Comparison of ENCODE assay signal across 15 cellular contexts in the genomic region with DNA sequence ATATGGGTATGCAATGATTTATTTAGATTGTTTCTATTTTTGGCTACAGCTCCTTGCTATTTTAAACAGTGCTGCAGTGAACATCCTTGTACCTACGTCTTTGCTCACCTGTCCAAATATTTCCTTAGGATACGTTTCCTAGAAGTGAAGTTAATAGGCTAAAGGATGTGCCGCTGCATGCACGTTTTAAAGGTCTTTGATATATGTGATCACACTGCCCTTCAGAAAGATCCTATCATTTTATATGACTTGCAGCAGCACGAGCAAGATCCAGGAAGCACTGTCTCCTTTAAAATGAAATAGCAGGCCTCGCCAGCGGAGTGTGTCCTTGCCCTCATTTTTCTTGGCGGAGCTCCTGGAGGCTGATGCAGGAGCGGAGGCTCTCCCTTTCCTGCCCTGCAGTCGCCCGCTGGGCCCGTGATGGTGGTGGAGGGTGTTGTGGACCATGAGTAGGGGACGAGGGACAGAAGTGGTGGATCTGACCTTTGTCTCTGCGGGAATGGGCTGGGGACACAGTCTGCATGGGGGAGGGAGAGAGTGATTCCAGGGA. TPM values are rescaled to one million over a fixed set of nuclear protein-coding genes. Genes with fewer than 3 reads are reported as not detected.
DNase-seq lines count a peak whose midpoint lies in the region; ATAC-seq, FAIRE-seq and TF ChIP-seq lines count a peak whose summit lies in the region.
"Had no signal": no experiment of that assay in that cellular context is flagged by ENCODE, and none has a peak within 500 bp of the region (broad histone marks: within the 10 kb centered on the region; RNA-seq: fewer than 3 reads in every experiment).

No MANE protein-coding gene starts in this region.

- H3K27ac ChIP-seq in right atrium auricular region (no peak overlapping the region), H1 (ENCODE audit: low read depth, low read length) (no peak overlapping the region), mesenchymal stem cell (ENCODE audit: low read length, poor library complexity, severe bottlenecking) (no peak overlapping the region)
- H3K27ac ChIP-seq: SK-N-MC, transverse colon had no signal

- TF ChIP-seq CTCF in right atrium auricular region (IDR thresholded peaks at IDR 0.05) (no peak), H1 (IDR thresholded peaks at IDR 0.05; ENCODE audit: control extremely low read depth in 1 of 3, insufficient read depth in 1 of 3, low read depth in 1 of 3, low read length in 3 of 3) (no peak)

- no peak overlapping the region for H3K27ac Mint-ChIP-seq in effector memory CD8-positive, alpha-beta T cell
- H3K27ac Mint-ChIP-seq: activated CD8-positive, alpha-beta memory T cell treated with anti-CD3 and anti-CD28 coated beads, Interleukin-2, amount 10 ng/mL, durations not matched to agents 7 days and 5 days; activated naive CD4-positive, alpha-beta T cell treated with anti-CD3 and anti-CD28 coated beads, Interleukin-2, amount 10 ng/mL, durations not matched to agents 7 days and 5 days had no signal

- H3K4me3 Mint-ChIP-seq in effector memory CD8-positive, alpha-beta T cell = no peak overlapping the region
- H3K4me3 Mint-ChIP-seq: activated CD8-positive, alpha-beta memory T cell treated with anti-CD3 and anti-CD28 coated beads, Interleukin-2, amount 10 ng/mL, durations not matched to agents 7 days and 5 days; activated naive CD4-positive, alpha-beta T cell treated with anti-CD3 and anti-CD28 coated beads, Interleukin-2, amount 10 ng/mL, durations not matched to agents 7 days and 5 days had no signal

- H3K4me1 Mint-ChIP-seq in effector memory CD8-positive, alpha-beta T cell (ENCODE audit: low read depth in 2 of 2) = no peaks in the 10 kb centered on the region
- H3K4me1 Mint-ChIP-seq: activated CD8-positive, alpha-beta memory T cell treated with anti-CD3 and anti-CD28 coated beads, Interleukin-2, amount 10 ng/mL, durations not matched to agents 7 days and 5 days; activated naive CD4-positive, alpha-beta T cell treated with anti-CD3 and anti-CD28 coated beads, Interleukin-2, amount 10 ng/mL, durations not matched to agents 7 days and 5 days had no signal

- no peak overlapping the region for H2BK20ac ChIP-seq in H1 (ENCODE audit: low read length)

- H3K4me2 ChIP-seq in H1 (ENCODE audit: insufficient read depth in 1 of 2, low read depth in 2 of 2, low read length in 2 of 2) (no peak overlapping the region), mesenchymal stem cell (ENCODE audit: low read length, poor library complexity, severe bottlenecking) (no peak overlapping the region)

- H3K79me1 ChIP-seq in H1 (ENCODE audit: low read depth, low read length) = no peaks in the 10 kb centered on the region
- no peaks in the 10 kb centered on the region for H3K79me1 ChIP-seq in mesenchymal stem cell (replicated peaks; ENCODE audit: low read length, poor library complexity, severe bottlenecking)

- no peak overlapping the region for H3K56ac ChIP-seq in H1 (replicated peaks; ENCODE audit: insufficient read length, low read depth, low read length)

- H3K4me3 ChIP-seq in right atrium auricular region (no peak overlapping the region), H1 (ENCODE audit: extremely low read depth in 1 of 4, insufficient read depth in 2 of 4, low read depth in 3 of 4, low read length in 4 of 4) (no peak overlapping the region), mesenchymal stem cell (ENCODE audit: insufficient read depth in 1 of 2, low read depth in 1 of 2, low read length in 2 of 2) (peak overlapping the region in 1 of 2 experiments; percentile 42)
- H3K4me3 ChIP-seq: SK-N-MC, transverse colon had no signal

- TF ChIP-seq POLR2A in H1 (IDR thresholded peaks at IDR 0.05; ENCODE audit: control extremely low read depth in 1 of 2, low read depth in 2 of 2, low read length in 2 of 2) (no peak), H54 (IDR thresholded peaks at IDR 0.05; ENCODE audit: low read depth, low read length) (no peak)

- 90% methylated on average over 14 of the region's 14 CpGs; no CpG with 5 or more reads in 1 of the 2 experiments for WGBS in H1 (ENCODE audit: extremely low coverage in 1 of 2, insufficient coverage in 1 of 2, insufficient read length in 1 of 2, insufficient replicate concordance in 2 of 2, low coverage in 1 of 2, low lambda C conversion rate in 2 of 2, missing lambda C conversion rate in 1 of 2), 2 experiments
- WGBS in mesenchymal stem cell = 86% methylated on average over 14 of the region's 14 CpGs

- no peaks in the 10 kb centered on the region for H3K27me3 ChIP-seq in right atrium auricular region
- H3K27me3 ChIP-seq in H1 (replicated peaks in 1 of 4; ENCODE audit: control insufficient read depth in 3 of 4, extremely low read depth in 1 of 4, insufficient read depth in 3 of 4, low read length in 3 of 4) = no peaks in the 10 kb centered on the region; a peak in 1 of 7 replicates
- H3K27me3 ChIP-seq in mesenchymal stem cell (ENCODE audit: control insufficient read depth in 1 of 2, insufficient read depth in 1 of 2, low read length in 2 of 2) = peaks cover 10 to 52% of the 10 kb centered on the region in 2 experiments
- H3K27me3 ChIP-seq: transverse colon had no signal

- H2BK12ac ChIP-seq in H1 (ENCODE audit: low read depth, low read length) (no peak overlapping the region), mesenchymal stem cell (ENCODE audit: low read length in 2 of 2) (no peak overlapping the region)

- H3K36me3 ChIP-seq in right atrium auricular region (no peaks in the 10 kb centered on the region), H1 (ENCODE audit: control insufficient read depth in 2 of 4, insufficient read depth in 4 of 4, low read length in 3 of 4) (peaks cover 0 to 3% (median 0%) of the 10 kb centered on the region in 4 experiments; a peak in 1 of 8 replicates), mesenchymal stem cell (ENCODE audit: control insufficient read depth in 1 of 2, insufficient read depth in 2 of 2, low read depth in 1 of 2, low read length in 2 of 2) (no peaks in the 10 kb centered on the region)
- H3K36me3 ChIP-seq: transverse colon had no signal

- 0 out of 4 replicates have a peak, but pooled peaks of 1 of the 2 experiments have one; percentile 1 for TF ChIP-seq RAD21 in H1 (IDR thresholded peaks at IDR 0.05 in 1 of 2, conservative IDR thresholded peaks at IDR 0.05 in 1 of 2; ENCODE audit: low read depth in 2 of 2, low read length in 2 of 2)

- no peak overlapping the region for H2AK5ac ChIP-seq in H1 (ENCODE audit: low read depth, low read length)
- H2AK5ac ChIP-seq in mesenchymal stem cell (ENCODE audit: low read length, severe bottlenecking) = no peak overlapping the region

- POLR2A ChIA-PET in H1 (lab: Charles Lee; ENCODE audit: partially characterized antibody) = interaction anchor here (0.6 kb wide), 1 partner anchor 22 kb away, joined by 4 read pairs; no protein-coding TSS in a partner anchor

- H4K91ac ChIP-seq in H1 (replicated peaks; ENCODE audit: insufficient read length, low read length) (peak overlapping the region; percentile 65), mesenchymal stem cell (ENCODE audit: low read length) (peak overlapping the region; percentile 27)

- FAIRE-seq in H1 (lab: Jason Lieb, UNC) (no peak), H54 (lab: Jason Lieb, UNC) (no peak)
- FAIRE-seq: GM12892 had no signal

- H3K4ac ChIP-seq in H1 (replicated peaks; ENCODE audit: insufficient read length, low read depth, low read length) (no peak overlapping the region), mesenchymal stem cell (ENCODE audit: low read depth in 1 of 2, low read length in 2 of 2) (no peak overlapping the region)

- no peak overlapping the region for H2AFZ ChIP-seq in H1 (ENCODE audit: low read length)
- H2AFZ ChIP-seq in mesenchymal stem cell (ENCODE audit: low read depth, low read length) = no peak overlapping the region

- intact Hi-C loops in Right ventricle myocardium superior (cut with DNase I) = no loop called here

- no peak overlapping the region for H3K14ac ChIP-seq in H1 (ENCODE audit: insufficient read length)
- H3K14ac ChIP-seq in mesenchymal stem cell (ENCODE audit: low read length in 2 of 2) = no peak overlapping the region

- H3K23ac ChIP-seq in H1 (ENCODE audit: insufficient read length) (no peak overlapping the region), mesenchymal stem cell (ENCODE audit: low read length in 2 of 2) (no peak overlapping the region)

- H4K8ac ChIP-seq in H1 (ENCODE audit: extremely low read depth, insufficient read depth, low read length) (peak overlapping the region; percentile 76; the same call in 1 of the 2 replicates), mesenchymal stem cell (ENCODE audit: low read length) (no peak overlapping the region)

- ATAC-seq in Right ventricle myocardium superior (ENCODE audit: poor library complexity) = peak; percentile 55
- no peak for ATAC-seq in effector memory CD8-positive, alpha-beta T cell (replicated peaks)
- ATAC-seq: activated CD8-positive, alpha-beta memory T cell treated with anti-CD3 and anti-CD28 coated beads, Interleukin-2, amount 10 ng/mL, durations not matched to agents 7 days and 5 days had no signal

- H3K79me2 ChIP-seq in H1 (ENCODE audit: control insufficient read depth in 1 of 2, insufficient read depth in 2 of 2, low read length in 2 of 2) = no peaks in the 10 kb centered on the region

- no peaks in the 10 kb centered on the region for H3K36me3 Mint-ChIP-seq in effector memory CD8-positive, alpha-beta T cell (ENCODE audit: insufficient read depth)
- H3K36me3 Mint-ChIP-seq: activated CD8-positive, alpha-beta memory T cell treated with anti-CD3 and anti-CD28 coated beads, Interleukin-2, amount 10 ng/mL, durations not matched to agents 7 days and 5 days; activated naive CD4-positive, alpha-beta T cell treated with anti-CD3 and anti-CD28 coated beads, Interleukin-2, amount 10 ng/mL, durations not matched to agents 7 days and 5 days had no signal

- H3K4me1 ChIP-seq in right atrium auricular region (peaks cover 0 to 7% of the 10 kb centered on the region in 2 donors), H1 (replicated peaks in 1 of 4; ENCODE audit: control insufficient read depth in 3 of 4, insufficient read depth in 4 of 4, low read length in 3 of 4) (peaks cover 0 to under 1% (median 0%) of the 10 kb centered on the region in 4 experiments; a peak in 2 of 7 replicates), mesenchymal stem cell (ENCODE audit: control insufficient read depth, insufficient read depth, low read depth, low read length) (no peaks in the 10 kb centered on the region)

- no peak overlapping the region for H3K9ac ChIP-seq in H1 (replicated peaks in 1 of 4; ENCODE audit: extremely low read depth in 1 of 4, low read depth in 3 of 4, low read length in 3 of 4)
- H3K9ac ChIP-seq in mesenchymal stem cell (ENCODE audit: low read length) = no peak overlapping the region

- H2BK120ac ChIP-seq in H1 (replicated peaks; ENCODE audit: low read depth, low read length) (no peak overlapping the region), mesenchymal stem cell (ENCODE audit: low read depth, low read length) (no peak overlapping the region)

- peaks cover 0 to 10% of the 10 kb centered on the region in 2 donors for H3K27me3 Mint-ChIP-seq in effector memory CD8-positive, alpha-beta T cell
- H3K27me3 Mint-ChIP-seq: activated CD8-positive, alpha-beta memory T cell treated with anti-CD3 and anti-CD28 coated beads, Interleukin-2, amount 10 ng/mL, durations not matched to agents 7 days and 5 days had no signal

- no peak overlapping the region for H3K18ac ChIP-seq in H1 (ENCODE audit: extremely low read depth, low read length)
- no peak overlapping the region for H3K18ac ChIP-seq in mesenchymal stem cell (ENCODE audit: low read depth in 1 of 2, low read length in 2 of 2)

- H4K5ac ChIP-seq in H1 (ENCODE audit: insufficient read length, low read depth, low read length) = no peak overlapping the region

- H3K9me3 Mint-ChIP-seq in effector memory CD8-positive, alpha-beta T cell = no peaks in the 10 kb centered on the region
- H3K9me3 Mint-ChIP-seq: activated naive CD4-positive, alpha-beta T cell treated with anti-CD3 and anti-CD28 coated beads, Interleukin-2, amount 10 ng/mL, durations not matched to agents 7 days and 5 days had no signal

- H2BK15ac ChIP-seq in H1 (ENCODE audit: low read length) (no peak overlapping the region), mesenchymal stem cell (ENCODE audit: low read depth, poor library complexity, severe bottlenecking) (no peak overlapping the region)

- DNase-seq in Right ventricle myocardium superior (no peak), right atrium auricular region (ENCODE audit: low spot score) (no peak), H1 (ENCODE audit: low read depth in 1 of 2, low spot score in 2 of 2) (no peak), mesenchymal stem cell (no peak), GDM1 (lab: John Stamatoyannopoulos, UW) (no peak), NCI-H128 (lab: John Stamatoyannopoulos, UW; ENCODE audit: unreplicated experiment) (no peak), H54 (ENCODE audit: insufficient read length, low spot score) (no peak)
- no peak for DNase-seq in effector memory CD8-positive, alpha-beta T cell
- DNase-seq: activated naive CD4-positive, alpha-beta T cell treated with anti-CD3 and anti-CD28 coated beads, Interleukin-2, amount 10 ng/mL, durations not matched to agents 7 days and 5 days; DND-41; mesendoderm; transverse colon had no signal

- H3K23me2 ChIP-seq in H1 (ENCODE audit: low read depth, low read length) = peaks cover 7% of the 10 kb centered on the region; the same call in 1 of the 2 replicates

- H3K9me3 ChIP-seq in right atrium auricular region (no peaks in the 10 kb centered on the region), H1 (ENCODE audit: insufficient read depth in 2 of 2, low read depth in 1 of 2, low read length in 1 of 2) (no peaks in the 10 kb centered on the region; a peak in 1 of 4 replicates), mesenchymal stem cell (ENCODE audit: control insufficient read depth, low read length) (no peaks in the 10 kb centered on the region)
- H3K9me3 ChIP-seq: transverse colon had no signal

- CTCF ChIA-PET in H1 (lab: Charles Lee; ENCODE audit: partially characterized antibody) = interaction anchor here (0.6 to 2.3 kb wide), 9 partner anchors 8 to 1588 kb away, joined by 3 to 6 read pairs (median 4); no protein-coding TSS in a partner anchor

- H4K20me1 ChIP-seq in H1 (replicated peaks in 1 of 2; ENCODE audit: control insufficient read depth in 1 of 2, insufficient read depth in 2 of 2, low read length in 2 of 2) = no peaks in the 10 kb centered on the region

- no peak for TF ChIP-seq EP300 in H1 (IDR thresholded peaks at IDR 0.05; ENCODE audit: borderline replicate concordance in 1 of 2, low read depth in 2 of 2, low read length in 2 of 2)

- H2BK5ac ChIP-seq in H1 (ENCODE audit: low read depth, low read length) (no peak overlapping the region), mesenchymal stem cell (ENCODE audit: low read depth, low read length, poor library complexity, severe bottlenecking) (no peak overlapping the region)

RNA-seq across cellular contexts. Expression of a gene that starts 19.4 kb away (rescaled TPM):
- total RNA-seq in Right ventricle myocardium superior = 14.6 TPM
- 10 to 100 TPM; 11.4 to 22.2 TPM for total RNA-seq in right atrium auricular region
- 12.6 and 13.2 TPM in 2 replicates for total RNA-seq in H1 (2021; fragmentation: NEBNext Ultra II Directional; extraction: Animal tissue kit (Norgen Biotek cat#: 25700))
- 8.2 and 12.1 TPM in 2 replicates for polyA plus RNA-seq in H1 (2011; rRNA removed)
- 11.5 TPM for polyA plus RNA-seq in H1 (2011; cell fraction: cytosol; rRNA removed)
- polyA plus RNA-seq in H1 (2011; cell fraction: nucleus; rRNA removed) = 27.8 TPM
- polyA plus RNA-seq in H1 (2012, experiment 1 of 2) = 8.5 to 14.4 TPM (median 12.2 TPM) in 4 replicates
- 7.6 TPM for polyA plus RNA-seq in H1 (2012, experiment 2 of 2)
- 5.0 TPM for polyA plus RNA-seq in H1 (2013, experiment 1 of 2)
- 5.5 TPM for polyA plus RNA-seq in H1 (2013, experiment 2 of 2)
- polyA minus RNA-seq in H1 (2011; rRNA and poly(A)+ RNA removed) = 8.6 and 9.0 TPM in 2 replicates
- polyA minus RNA-seq in H1 (2011; cell fraction: cytosol; rRNA and poly(A)+ RNA removed) = 12.0 TPM
- polyA minus RNA-seq in H1 (2011; cell fraction: nucleus; rRNA and poly(A)+ RNA removed) = 17.0 TPM
- 23.7 TPM for polyA plus RNA-seq in mesenchymal stem cell (2013, experiment 1 of 2)
- 21.3 TPM for polyA plus RNA-seq in mesenchymal stem cell (2013, experiment 2 of 2)

RNA-seq across cellular contexts. Expression of a gene that starts 38.4 kb away (rescaled TPM):
- total RNA-seq in Right ventricle myocardium superior (7.7 TPM), right atrium auricular region (10 to 100 TPM; 11.7 to 12.0 TPM)
- 11.2 and 12.5 TPM in 2 replicates for total RNA-seq in H1 (2021; fragmentation: NEBNext Ultra II Directional; extraction: Animal tissue kit (Norgen Biotek cat#: 25700))
- 5.9 and 7.9 TPM in 2 replicates for polyA plus RNA-seq in H1 (2011; rRNA removed)
- 10.0 TPM for polyA plus RNA-seq in H1 (2011; cell fraction: cytosol; rRNA removed)
- polyA plus RNA-seq in H1 (2011; cell fraction: nucleus; rRNA removed) = 36.8 TPM
- 12.4 to 18.6 TPM (median 15.8 TPM) in 4 replicates for polyA plus RNA-seq in H1 (2012, experiment 1 of 2)
- 5.3 TPM for polyA plus RNA-seq in H1 (2012, experiment 2 of 2)
- 7.4 TPM for polyA plus RNA-seq in H1 (2013, experiment 1 of 2)
- 6.3 TPM for polyA plus RNA-seq in H1 (2013, experiment 2 of 2)
- polyA minus RNA-seq in H1 (2011; rRNA and poly(A)+ RNA removed) = 1.1 and 1.8 TPM in 2 replicates
- polyA minus RNA-seq in H1 (2011; cell fraction: cytosol; rRNA and poly(A)+ RNA removed) = 6.3 TPM
- polyA minus RNA-seq in H1 (2011; cell fraction: nucleus; rRNA and poly(A)+ RNA removed) = 5.4 TPM
- polyA plus RNA-seq in mesenchymal stem cell (2013, experiment 1 of 2) = 2.0 TPM
- 1.8 TPM for polyA plus RNA-seq in mesenchymal stem cell (2013, experiment 2 of 2)
